In the genomic region with DNA sequence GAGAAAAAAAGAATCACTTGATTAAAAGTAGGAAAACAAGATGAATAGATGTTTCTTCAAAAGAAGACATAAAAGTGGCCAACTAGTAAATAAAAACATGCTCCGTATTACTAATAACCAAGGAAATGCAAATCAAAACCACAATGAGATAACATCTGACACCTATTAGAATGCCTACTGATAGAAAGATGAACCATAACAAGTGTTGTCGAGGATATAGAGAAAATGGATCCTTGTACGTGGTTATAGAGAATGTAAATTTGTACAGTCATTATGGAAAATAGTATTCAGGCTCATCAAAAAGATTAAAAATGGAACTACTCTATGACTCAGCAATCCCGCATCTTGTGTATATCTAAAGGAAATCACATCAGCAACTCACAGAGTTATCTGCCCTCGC, we compare ENCODE assay signal across 28 cellular contexts.
"Had no signal": no experiment of that assay in that cellular context is flagged by ENCODE, and none has a peak within 500 bp of the region (broad histone marks: within the 10 kb centered on the region; RNA-seq: fewer than 3 reads in every experiment).

No MANE protein-coding gene starts in this region.

- H3K27ac ChIP-seq: ascending aorta, cardiac muscle cell, VCaP had no signal

- H3K4me1 ChIP-seq: ascending aorta had no signal

- FAIRE-seq: bronchial epithelial cell, TTC549 had no signal

- H3K4me3 ChIP-seq: ascending aorta, cardiac muscle cell had no signal

- H3K27me3 ChIP-seq: ascending aorta, cardiac muscle cell had no signal

- DNase-seq: activated B cell treated with CpG ODN at 0.5 μM for 24 hours; activated CD4-positive, alpha-beta memory T cell treated with anti-CD3 and anti-CD28 coated beads, Interleukin-2, amount 10 ng/mL, durations not matched to agents 7 days and 5 days; activated CD4-positive, alpha-beta T cell treated with anti-CD3 and anti-CD28 coated beads for 4 hours; activated CD4-positive, alpha-beta T cell treated with anti-CD3 and anti-CD28 coated beads, Interleukin-2, amount 10 ng/mL, durations not matched to agents 24 days and 14 days; activated CD4-positive, alpha-beta T cell treated with anti-CD3 and anti-CD28 coated beads, Interleukin-2, amount 50 U/mL, for 48 hours; activated CD4-positive, CD25-positive, alpha-beta regulatory T cell treated with anti-CD3 and anti-CD28 coated beads, Interleukin-2, amount 50 U/mL, for 72 hours; activated CD8-positive, alpha-beta memory T cell treated with anti-CD3 and anti-CD28 coated beads for 24 hours; activated CD8-positive, alpha-beta memory T cell treated with anti-CD3 and anti-CD28 coated beads, Interleukin-2, amount 10 ng/mL, durations not matched to agents 7 days and 5 days; activated CD8-positive, alpha-beta memory T cell treated with anti-CD3 and anti-CD28 coated beads, Interleukin-2, amount 50 U/mL, for 48 hours; activated CD8-positive, alpha-beta T cell treated with anti-CD3 and anti-CD28 coated beads, Interleukin-2, amount 10 ng/mL, durations not matched to agents 7 days and 5 days; activated effector memory CD4-positive, alpha-beta T cell treated with Interleukin-2 at 50 U/mL for 16 hours; activated gamma-delta T cell; activated naive CD4-positive, alpha-beta T cell treated with anti-CD3 and anti-CD28 coated beads, Interleukin-2, amount 10 ng/mL, durations not matched to agents 7 days and 5 days; activated naive CD4-positive, alpha-beta T cell treated with Interleukin-2 at 50 U/mL for 16 hours; activated naive CD8-positive, alpha-beta T cell treated with anti-CD3 and anti-CD28 coated beads, Interleukin-2, amount 10 ng/mL, durations not matched to agents 7 days and 5 days; activated naive CD8-positive, alpha-beta T cell treated with anti-CD3 and anti-CD28 coated beads, Interleukin-2, amount 50 U/mL, for 24 hours; activated T-cell treated with anti-CD3 and anti-CD28 coated beads, Interleukin-2, amount 50 U/mL, for 24 hours; activated T-cell treated with anti-CD3 and anti-CD28 coated beads, Interleukin-2, amount 50 U/mL, for 48 hours; amygdala; anterior cingulate cortex; caudate nucleus; cerebellar nuclear complex; T-helper 9 cell had no signal

- H3K36me3 ChIP-seq: ascending aorta, cardiac muscle cell had no signal

- H3K9me3 ChIP-seq: ascending aorta had no signal
